ENCODE assay signal across 22 cellular contexts in the genomic region with DNA sequence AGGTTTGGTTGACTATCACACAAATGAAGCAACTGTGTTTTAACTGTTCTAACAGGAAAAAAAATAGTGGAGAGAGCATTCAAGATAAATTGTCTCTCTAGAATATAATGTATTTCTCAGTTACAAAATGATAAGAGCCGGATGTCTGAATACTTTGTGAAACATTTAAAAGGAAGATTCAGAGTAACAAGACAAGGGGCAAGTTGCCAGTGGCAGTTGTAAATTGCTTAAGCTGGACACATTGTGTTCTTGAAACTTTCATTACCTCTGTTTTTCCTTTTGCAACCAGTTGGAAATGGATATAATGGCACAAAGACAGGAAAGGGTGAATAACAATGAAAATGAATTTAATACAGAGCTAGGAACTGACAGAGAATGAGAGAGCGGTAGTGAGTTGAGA. TPM values are rescaled to one million over a fixed set of nuclear protein-coding genes. Genes with fewer than 3 reads are reported as not detected.
DNase-seq lines count a peak whose midpoint lies in the region; ATAC-seq, FAIRE-seq and TF ChIP-seq lines count a peak whose summit lies in the region.
"Had no signal": no experiment of that assay in that cellular context is flagged by ENCODE, and none has a peak within 500 bp of the region (broad histone marks: within the 10 kb centered on the region; RNA-seq: fewer than 3 reads in every experiment).

No MANE protein-coding gene starts in this region.

- H3K27ac Mint-ChIP-seq in activated T-helper 17 cell treated with anti-CD3 and anti-CD28 coated beads, Interleukin-2, amount 50 U/mL, for 72 hours = no peak overlapping the region
- H3K27ac Mint-ChIP-seq: CD4-positive, CD25-positive, alpha-beta regulatory T cell; CD8-positive, alpha-beta memory T cell; HFFc6; IgD-negative memory B cell had no signal

- peak; percentile 31 for FAIRE-seq in GM12878 (lab: Jason Lieb, UNC)
- no peak for FAIRE-seq in GM19239 (lab: Jason Lieb, UNC)
- FAIRE-seq: A204.1, D721Med, G401.6 had no signal

- H3K27me3 ChIP-seq in HUES6 (ENCODE audit: control insufficient read depth, insufficient read depth, low read length) = no peaks in the 10 kb centered on the region
- no peaks in the 10 kb centered on the region for H3K27me3 ChIP-seq in GM12878 (replicated peaks in 1 of 2; ENCODE audit: control insufficient read depth in 2 of 2, insufficient read depth in 2 of 2, low read length in 1 of 2)
- H3K27me3 ChIP-seq: BE2C had no signal

- peaks cover 7% of the 10 kb centered on the region; the same call in 1 of the 2 replicates for H3K4me1 ChIP-seq in HUES6 (ENCODE audit: control insufficient read depth, insufficient read depth, low read length)
- H3K4me1 ChIP-seq in GM12878 (ENCODE audit: control insufficient read depth, insufficient read depth, low read length) = no peaks in the 10 kb centered on the region
- H3K4me1 ChIP-seq: BE2C, Caco-2 had no signal

- ATAC-seq in GM12878 = no peak
- ATAC-seq in GM19397 (IDR thresholded peaks at IDR 0.05; ENCODE audit: unreplicated experiment) = no peak
- ATAC-seq in activated T-helper 17 cell treated with anti-CD3 and anti-CD28 coated beads, Interleukin-2, amount 50 U/mL, for 72 hours (replicated peaks) = no peak
- ATAC-seq: HCT116 had no signal

- H3K36me3 ChIP-seq in HUES6 (ENCODE audit: control insufficient read depth, insufficient read depth, low read length) (no peaks in the 10 kb centered on the region), GM12878 (ENCODE audit: control insufficient read depth in 2 of 2, insufficient read depth in 2 of 2, low read length in 1 of 2) (no peaks in the 10 kb centered on the region)
- H3K36me3 ChIP-seq: BE2C had no signal

- BruUV-seq in GM12878 (replicated peaks; lab: Mats Ljungman, UMichigan) = no TSS peak

- intact Hi-C loops in GM12878 (cut with micrococcal nuclease; ENCODE audit: unreplicated experiment) = no loop called here

- H3K9ac ChIP-seq in HUES6 (ENCODE audit: low read length) (no peak overlapping the region), GM12878 (ENCODE audit: control insufficient read depth, insufficient read depth, low read length) (no peak overlapping the region)

- no peaks in the 10 kb centered on the region for H3K36me3 Mint-ChIP-seq in activated T-helper 17 cell treated with anti-CD3 and anti-CD28 coated beads, Interleukin-2, amount 50 U/mL, for 72 hours (ENCODE audit: low read depth)
- H3K36me3 Mint-ChIP-seq: CD4-positive, CD25-positive, alpha-beta regulatory T cell; IgD-negative memory B cell had no signal

- H3K27ac ChIP-seq in HUES6 (ENCODE audit: low read depth, low read length) (peak overlapping the region; percentile 47; the same call in 1 of the 2 replicates), GM12878 (ENCODE audit: control insufficient read depth, insufficient read depth) (no peak overlapping the region)
- H3K27ac ChIP-seq: HL-60 had no signal

- no peak overlapping the region for H2AFZ ChIP-seq in GM12878 (ENCODE audit: control insufficient read depth, low read depth, low read length)

- DNase-seq in SK-MEL-5 (ENCODE audit: low read depth, low spot score) (peak; percentile 50), GM12878 (ENCODE audit: low read depth, low spot score) (no peak), GM19239 (ENCODE audit: insufficient read length, low spot score) (no peak)
- DNase-seq: ACHN; BE2C; C1 segment of cervical spinal cord; Caco-2; CD4-positive, CD25-positive, alpha-beta regulatory T cell; CD8-positive, alpha-beta memory T cell; GOT3; H7; HFFc6; KBM-7 had no signal

- SMC1A ChIA-PET in GM12878 (lab: Charles Lee; ENCODE audit: uncharacterized antibody, unreplicated experiment) = interaction anchor here (0.6 kb wide), 1 partner anchor 168 kb away, joined by 3 read pairs; no protein-coding TSS in a partner anchor

- CTCF ChIA-PET in GM12878 (lab: Yijun Ruan, JAX) = no interaction called here

- H4K20me1 ChIP-seq in GM12878 (ENCODE audit: control insufficient read depth, insufficient read depth) = no peaks in the 10 kb centered on the region

- TF ChIP-seq CTCF in GM12878 (IDR thresholded peaks at IDR 0.05 in 2 of 3, conservative IDR thresholded peaks at IDR 0.05 in 1 of 3; ENCODE audit: control insufficient read depth in 2 of 3, extremely low read depth in 1 of 3, insufficient read depth in 1 of 3, low read depth in 3 of 3, low read length in 3 of 3) = no peak

- no peaks in the 10 kb centered on the region for H3K4me1 Mint-ChIP-seq in activated T-helper 17 cell treated with anti-CD3 and anti-CD28 coated beads, Interleukin-2, amount 50 U/mL, for 72 hours
- H3K4me1 Mint-ChIP-seq: CD8-positive, alpha-beta memory T cell had no signal

- no peak overlapping the region for H3K4me3 Mint-ChIP-seq in activated T-helper 17 cell treated with anti-CD3 and anti-CD28 coated beads, Interleukin-2, amount 50 U/mL, for 72 hours
- H3K4me3 Mint-ChIP-seq: CD4-positive, CD25-positive, alpha-beta regulatory T cell; CD8-positive, alpha-beta memory T cell; HFFc6; IgD-negative memory B cell had no signal

- 95% methylated on average over 2 of the region's 2 CpGs for WGBS in GM12878 (ENCODE audit: insufficient coverage, insufficient replicate concordance, low lambda C conversion rate, missing lambda C conversion rate)

- TF ChIP-seq RAD21 in GM12878 (IDR thresholded peaks at IDR 0.05; ENCODE audit: insufficient read depth, low read depth, low read length) = no peak

- POLR2A ChIA-PET in GM12878 (lab: Charles Lee) = no interaction called here

- TF ChIP-seq EP300 in GM12878 (IDR thresholded peaks at IDR 0.05; ENCODE audit: borderline replicate concordance in 1 of 2, control insufficient read depth in 1 of 2, low read depth in 2 of 2, low read length in 2 of 2) = no peak

- H3K9me3 ChIP-seq in HUES6 (ENCODE audit: control insufficient read depth, insufficient read depth, low read depth, low read length) (peaks cover 7% of the 10 kb centered on the region; the same call in 1 of the 2 replicates), GM12878 (replicated peaks; ENCODE audit: control insufficient read depth, insufficient read depth, low read length) (no peaks in the 10 kb centered on the region)
- H3K9me3 ChIP-seq: BE2C, Caco-2 had no signal

- in situ Hi-C loops in SK-MEL-5 (cut with HindIII; ENCODE audit: low pct_unique_long_range_greater_than_20kb, low sequenced_read_pairs) (no loop called here), GM12878 (cut with MboI) (no loop called here)

- RAD21 ChIA-PET in GM12878 (lab: Charles Lee; ENCODE audit: unreplicated experiment) = no interaction called here

- TF ChIP-seq POLR2A in GM12878 (IDR thresholded peaks at IDR 0.05; ENCODE audit: low read depth, low read length) = no peak

- peaks cover 4% of the 10 kb centered on the region for H3K9me3 Mint-ChIP-seq in activated T-helper 17 cell treated with anti-CD3 and anti-CD28 coated beads, Interleukin-2, amount 50 U/mL, for 72 hours

- H3K4me3 ChIP-seq in HUES6 (ENCODE audit: low read depth, low read length) (no peak overlapping the region), GM12878 (no peak overlapping the region)

- H3K4me2 ChIP-seq in GM12878 (ENCODE audit: control insufficient read depth, insufficient read depth) = no peak overlapping the region

- peaks cover 9% of the 10 kb centered on the region for H3K27me3 Mint-ChIP-seq in activated T-helper 17 cell treated with anti-CD3 and anti-CD28 coated beads, Interleukin-2, amount 50 U/mL, for 72 hours

- H3K79me2 ChIP-seq in GM12878 (ENCODE audit: control insufficient read depth, insufficient read depth, low read length) = no peaks in the 10 kb centered on the region

TF ChIP-seq in GM12878, 131 proteins besides CTCF, POLR2A, EP300 and RAD21 (continues in another document):
- no peak for TF ChIP-seq JUNB (IDR thresholded peaks at IDR 0.05)
- TF ChIP-seq, protein P1, sequence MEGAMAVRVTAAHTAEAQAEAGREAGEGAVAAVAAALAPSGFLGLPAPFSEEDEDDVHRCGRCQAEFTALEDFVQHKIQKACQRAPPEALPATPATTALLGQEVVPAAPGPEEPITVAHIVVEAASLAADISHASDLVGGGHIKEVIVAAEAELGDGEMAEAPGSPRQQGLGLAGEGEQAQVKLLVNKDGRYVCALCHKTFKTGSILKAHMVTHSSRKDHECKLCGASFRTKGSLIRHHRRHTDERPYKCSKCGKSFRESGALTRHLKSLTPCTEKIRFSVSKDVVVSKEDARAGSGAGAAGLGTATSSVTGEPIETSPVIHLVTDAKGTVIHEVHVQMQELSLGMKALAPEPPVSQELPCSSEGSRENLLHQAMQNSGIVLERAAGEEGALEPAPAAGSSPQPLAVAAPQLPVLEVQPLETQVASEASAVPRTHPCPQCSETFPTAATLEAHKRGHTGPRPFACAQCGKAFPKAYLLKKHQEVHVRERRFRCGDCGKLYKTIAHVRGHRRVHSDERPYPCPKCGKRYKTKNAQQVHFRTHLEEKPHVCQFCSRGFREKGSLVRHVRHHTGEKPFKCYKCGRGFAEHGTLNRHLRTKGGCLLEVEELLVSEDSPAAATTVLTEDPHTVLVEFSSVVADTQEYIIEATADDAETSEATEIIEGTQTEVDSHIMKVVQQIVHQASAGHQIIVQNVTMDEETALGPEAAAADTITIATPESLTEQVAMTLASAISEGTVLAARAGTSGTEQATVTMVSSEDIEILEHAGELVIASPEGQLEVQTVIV (IDR thresholded peaks at IDR 0.05; ENCODE audit: borderline replicate concordance, partially characterized antibody) = no peak
- TF ChIP-seq ZNF207 (IDR thresholded peaks at IDR 0.05; ENCODE audit: borderline replicate concordance) = no peak
- no peak for TF ChIP-seq IKZF1 (conservative IDR thresholded peaks at IDR 0.05)

RNA-seq across cellular contexts. Expression of a gene that starts 15.2 kb away (rescaled TPM):
- total RNA-seq in SK-MEL-5 (2014; rRNA removed; shearing (Covaris generic)) = 275 and 301 TPM in 2 replicates
- polyA plus RNA-seq in SK-MEL-5 (2015; cell fraction: cytosol; rRNA removed) = 395 and 488 TPM in 2 replicates
- 71.0 and 83.0 TPM in 2 replicates for polyA plus RNA-seq in SK-MEL-5 (2015; cell fraction: nucleus; rRNA removed)
- total RNA-seq in GM12878 (2013; cell fraction: nucleolus; rRNA removed) = 24.2 and 25.4 TPM in 2 replicates
- total RNA-seq in GM12878 (2014; rRNA removed) (86.3 and 124 TPM in 2 replicates), GM12878 (2014; rRNA removed; fragmentation: Illumina TruSeq; extraction: Trizol) (276 and 287 TPM in 2 replicates), GM12878 (2021) (185 and 205 TPM in 2 replicates)
- 116 TPM for polyA plus RNA-seq in GM12878 (2011; ENCODE audit: low read depth)
- polyA plus RNA-seq in GM12878 (2011; rRNA removed) (227 and 441 TPM in 2 replicates), GM12878 (2014; fragmentation: Illumina TruSeq; extraction: Trizol) (286 and 340 TPM in 2 replicates), GM12878 (2014; fragmentation: Nextera tagmentation; extraction: Ambion mirVana) (100 to 1,000 TPM; 567 to 647 TPM), GM12878 (2014; rRNA removed) (311 and 354 TPM in 2 replicates), GM12878 (2016; fragmentation: Nextera tagmentation; extraction: Ambion mirVana) (100 to 1,000 TPM; 301 TPM)
- polyA plus RNA-seq in GM12878 (2011; cell fraction: cytosol; rRNA removed) = 60.9 and 65.9 TPM in 2 replicates
- polyA plus RNA-seq in GM12878 (2011; cell fraction: nucleus; rRNA removed) = 57.4 and 91.5 TPM in 2 replicates
- 200 and 214 TPM in 2 replicates for polyA plus RNA-seq in GM12878 (2012)
- polyA minus RNA-seq in GM12878 (2011; rRNA and poly(A)+ RNA removed) = 9.1 and 9.3 TPM in 2 replicates
- 25.0 and 30.1 TPM in 2 replicates for polyA minus RNA-seq in GM12878 (2011; cell fraction: cytosol; rRNA and poly(A)+ RNA removed)
- 7.3 and 9.4 TPM in 2 replicates for polyA minus RNA-seq in GM12878 (2011; cell fraction: nucleus; rRNA and poly(A)+ RNA removed)
- 100 to 1,000 TPM; 116 to 195 TPM for total RNA-seq in activated T-helper 17 cell treated with anti-CD3 and anti-CD28 coated beads, Interleukin-2, amount 50 U/mL, for 72 hours
